Comparison of ENCODE assay signal across 32 cellular contexts in genomic region chr21:29888437-29888836, GRCh38. TPM values are rescaled to one million over a fixed set of nuclear protein-coding genes. Genes with fewer than 3 reads are reported as not detected.
DNase-seq lines count a peak whose midpoint lies in the region; ATAC-seq and TF ChIP-seq lines count a peak whose summit lies in the region.
"Had no signal": no experiment of that assay in that cellular context is flagged by ENCODE, and none has a peak within 500 bp of the region (broad histone marks: within the 10 kb centered on the region; RNA-seq: fewer than 3 reads in every experiment).

No MANE protein-coding gene starts in this region.

- no peak overlapping the region for H3K27ac ChIP-seq in A673 (ENCODE audit: low read depth, low read length, poor library complexity, severe bottlenecking)
- H3K27ac ChIP-seq: colonic mucosa, prostate gland, SJSA1, testis had no signal

- H3K36me3 ChIP-seq in A673 (ENCODE audit: insufficient read depth, low read length, poor library complexity, severe bottlenecking) (no peaks in the 10 kb centered on the region), MG63 (no peaks in the 10 kb centered on the region)
- H3K36me3 ChIP-seq: colonic mucosa, prostate gland, SJSA1 had no signal

- H3K27me3 ChIP-seq in A673 (replicated peaks; ENCODE audit: insufficient read depth, low read depth, low read length, poor library complexity) (no peaks in the 10 kb centered on the region), MG63 (0 out of 2 replicates have a peak, but pooled peaks cover 2% of the 10 kb centered on the region)
- H3K27me3 ChIP-seq: colonic mucosa, SJSA1, testis had no signal

- no peak for ATAC-seq in HG02678 (IDR thresholded peaks at IDR 0.05; ENCODE audit: unreplicated experiment)
- ATAC-seq in GM21367 (IDR thresholded peaks at IDR 0.05; ENCODE audit: unreplicated experiment), result no peak
- ATAC-seq: naive thymus-derived CD4-positive, alpha-beta T cell; Panc1; T-cell had no signal

- H3K4me3 ChIP-seq in A673 (ENCODE audit: low read depth, low read length, poor library complexity, severe bottlenecking) (no peak overlapping the region), MG63 (no peak overlapping the region)
- H3K4me3 ChIP-seq: colonic mucosa, prostate gland, SJSA1, testis had no signal

- H3K9me3 ChIP-seq in A673 (ENCODE audit: low read depth, low read length, poor library complexity, severe bottlenecking) (no peaks in the 10 kb centered on the region), MG63 (no peaks in the 10 kb centered on the region)
- H3K9me3 ChIP-seq: colonic mucosa, prostate gland, SJSA1, testis had no signal

- CTCF ChIA-PET in A673 (lab: Charles Lee), result no interaction called here

- H3K4me1 ChIP-seq in A673 (ENCODE audit: insufficient read depth, low read length, poor library complexity, severe bottlenecking), result peaks cover 6% of the 10 kb centered on the region
- H3K4me1 ChIP-seq: colonic mucosa, prostate gland, SJSA1, testis had no signal

- intact Hi-C loops in A673 (cut with micrococcal nuclease; ENCODE audit: unreplicated experiment), result no loop called here

- no TSS peak for BruUV-seq in A673 (replicated peaks; lab: Mats Ljungman, UMichigan)

- TF ChIP-seq CTCF in A673 (conservative IDR thresholded peaks at IDR 0.05; ENCODE audit: low read depth, low read length), result no peak

- DNase-seq in A673 (ENCODE audit: low spot score) (peak; percentile 12), MV-4-11 (lab: John Stamatoyannopoulos, UW) (peak; percentile 6), SIG-M5 treated with dmso at 0.1 percent for 504 hours (lab: John Stamatoyannopoulos, UW; ENCODE audit: unreplicated experiment) (peak; percentile 91), fibroblast of peridontal ligament (ENCODE audit: extremely low read depth) (peak; percentile 46), MG63 (no peak), D341Med (ENCODE audit: low spot score) (no peak)
- DNase-seq: activated CD4-positive, alpha-beta T cell treated with anti-CD3 and anti-CD28 coated beads, Interleukin-2, amount 50 U/mL, for 48 hours; activated CD4-positive, CD25-positive, alpha-beta regulatory T cell; activated naive CD4-positive, alpha-beta T cell treated with anti-CD3 and anti-CD28 coated beads, Interleukin-2, amount 10 ng/mL, durations not matched to agents 7 days and 5 days; CD8-positive, alpha-beta memory T cell; colonic mucosa; DMS153; glutamatergic neuron; IMR-90; kidney; midbrain; naive thymus-derived CD4-positive, alpha-beta T cell; NCI-H1417 treated with DMSO at 0.1 percent for 48 hours; NCI-H2107; NCI-H446 treated with DMSO at 0.1 percent for 48 hours; nucleus accumbens; stimulated activated CD4-positive, alpha-beta T cell treated with anti-CD3 and anti-CD28 coated beads, Interleukin-15, amount 100 ng/mL, for 24 hours; stimulated activated naive CD4-positive, alpha-beta T cell treated with Interleukin-2 at 50 U/mL for 16 hours; T-cell; testis had no signal

- POLR2A ChIA-PET in A673 (lab: Charles Lee; ENCODE audit: low non-redundant PET), result no interaction called here

RNA-seq across cellular contexts. Expression of gene GRIK1, which starts 51.4 kb away (rescaled TPM):
- total RNA-seq in A673 (2021), result 0.67 and 0.85 TPM in 2 replicates
- not detected in 2 replicates for total RNA-seq in MG63 (2014; rRNA removed; shearing (Covaris generic); ENCODE audit: low replicate concordance)
- total RNA-seq: A172; CD8-positive, alpha-beta memory T cell; fibroblast of lung; IMR-90; kidney; SJSA1; T-cell had no signal

Comparison
In these comparisons a context has a peak if more than half of its experiments do, and no peak if none do; other contexts are left out.
1. DNase-seq: peak in A673 (single experiment), MV-4-11 (single experiment), SIG-M5 treated with dmso at 0.1 percent for 504 hours (single experiment) and fibroblast of peridontal ligament (single experiment); none in MG63 (single experiment) and D341Med (single experiment).